2 cellular contexts compared by ENCODE assay signal in the genomic region with DNA sequence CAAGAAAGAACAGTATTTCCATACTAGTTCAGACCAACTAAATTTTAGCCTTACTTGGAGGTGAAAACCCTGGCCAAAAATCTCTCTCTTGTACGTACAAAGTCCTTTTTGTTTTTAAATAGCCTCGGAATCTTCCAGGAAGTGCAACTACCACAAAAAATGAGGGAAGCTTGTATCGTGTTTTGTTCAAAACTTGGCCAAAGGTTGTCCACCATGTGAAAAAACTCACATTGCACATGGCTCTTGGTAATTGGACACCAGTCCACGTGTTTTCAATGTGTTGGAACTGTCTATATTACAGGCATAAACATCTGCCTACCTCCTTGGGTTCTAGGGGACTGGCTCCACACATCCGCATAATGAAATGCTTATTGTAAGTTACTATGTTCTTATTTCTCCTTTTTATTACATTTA.
TF ChIP-seq lines count a peak whose summit lies in the region.

No MANE protein-coding gene starts in this region.

TF ChIP-seq in HEK293T, 16 proteins besides CTCF, POLR2A, EP300 and RAD21:
- no peak for TF ChIP-seq ARNT (IDR thresholded peaks at IDR 0.05)
- TF ChIP-seq L3MBTL2 (conservative IDR thresholded peaks at IDR 0.05): peak; percentile 74

TF ChIP-seq in endothelial cell of umbilical vein, 7 proteins besides CTCF, POLR2A, EP300 and RAD21:
- TF ChIP-seq, protein P1, sequence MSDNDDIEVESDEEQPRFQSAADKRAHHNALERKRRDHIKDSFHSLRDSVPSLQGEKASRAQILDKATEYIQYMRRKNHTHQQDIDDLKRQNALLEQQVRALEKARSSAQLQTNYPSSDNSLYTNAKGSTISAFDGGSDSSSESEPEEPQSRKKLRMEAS (IDR thresholded peaks at IDR 0.05; ENCODE audit: insufficient read depth, insufficient read length): peak; percentile 22
- TF ChIP-seq EZH2 (IDR thresholded peaks at IDR 0.05; ENCODE audit: borderline replicate concordance, low read depth, low read length, severe bottlenecking) (no peak), MYC (IDR thresholded peaks at IDR 0.05; ENCODE audit: low read depth, low read length) (no peak), JUN (IDR thresholded peaks at IDR 0.05; ENCODE audit: borderline replicate concordance, insufficient read depth, insufficient read length, low read depth) (no peak), POLR2AphosphoS5 (IDR thresholded peaks at IDR 0.05; ENCODE audit: insufficient read depth, low read depth, low read length) (no peak)
